In the genomic region with DNA sequence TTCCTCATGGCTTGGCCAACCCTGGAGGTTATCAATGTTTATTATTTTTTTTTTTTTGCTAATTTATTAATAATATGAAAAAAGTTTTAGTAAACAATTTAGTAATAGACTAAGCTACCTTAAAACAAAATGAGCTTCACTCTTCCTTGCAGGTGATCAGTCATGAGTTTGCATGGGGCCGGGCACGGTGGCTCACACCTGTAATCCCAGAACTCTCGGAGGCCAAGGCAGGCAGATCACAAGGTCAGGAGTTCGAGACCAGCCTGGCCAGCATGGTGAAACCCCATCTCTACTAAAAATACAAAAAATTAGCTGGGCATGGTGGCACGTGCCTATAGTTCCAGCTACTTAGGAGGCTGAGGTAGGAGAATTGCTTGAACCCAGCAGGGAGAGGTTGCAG, we compare ENCODE assay signal across 5 cellular contexts.
A peak's percentile ranks its signal among the peaks of the same experiment; 100 is the strongest.
DNase-seq lines count a peak whose midpoint lies in the region; FAIRE-seq and TF ChIP-seq lines count a peak whose summit lies in the region.
"Not testable (repeated sequence)": the region's sequence is repeated elsewhere in the genome, so short reads cannot be mapped to it uniquely, and the experiment has no call there.

No MANE protein-coding gene starts in this region.

- H3K4me3 Mint-ChIP-seq in chondrocyte (ENCODE audit: unreplicated experiment), result not testable (repeated sequence)

- FAIRE-seq in kidney (lab: Jason Lieb, UNC), result not testable (repeated sequence)

- not testable (repeated sequence) for H3K9me3 ChIP-seq in kidney (ENCODE audit: control insufficient read depth in 1 of 2, low read length in 2 of 2); spleen

- TF ChIP-seq CTCF in chondrocyte (IDR thresholded peaks at IDR 0.05); kidney (IDR thresholded peaks at IDR 0.05; ENCODE audit: borderline replicate concordance, extremely low read depth, insufficient read depth); spleen (IDR thresholded peaks at IDR 0.05 in 8 of 11, conservative IDR thresholded peaks at IDR 0.05 in 3 of 11): not testable (repeated sequence)

- H3K27me3 Mint-ChIP-seq in chondrocyte (ENCODE audit: low read depth), result not testable (repeated sequence)

- not testable (repeated sequence) for H3K9ac ChIP-seq in kidney (ENCODE audit: low read length in 2 of 2)

- TF ChIP-seq POLR2A in spleen (IDR thresholded peaks at IDR 0.05), result not testable (repeated sequence)

- H3K27me3 ChIP-seq in spleen (replicated peaks in 1 of 7), result peaks cover 0 to 23% (median under 1%) of the 10 kb centered on the region in 7 donors

- not testable (repeated sequence) for H3K27ac Mint-ChIP-seq in chondrocyte (ENCODE audit: unreplicated experiment)

- WGBS in spleen, 5 donors, result 86 to 95% (median 90%) methylated on average over 5 of the region's 5 CpGs

- not testable (repeated sequence) for H3K36me3 ChIP-seq in kidney (ENCODE audit: control insufficient read depth in 1 of 2, insufficient read depth in 2 of 2, low read length in 2 of 2); spleen

- H3K4me1 Mint-ChIP-seq in chondrocyte (ENCODE audit: low read depth), result peaks cover 12% of the 10 kb centered on the region

- not testable (repeated sequence) for H3K36me3 Mint-ChIP-seq in chondrocyte (ENCODE audit: low read depth)

- DNase-seq in chondrocyte (ENCODE audit: low spot score) (peak; percentile 18), cardiac septum (ENCODE audit: low spot score) (peak; percentile 62), kidney (peak; percentile 22), mesenteric fat pad (ENCODE audit: low spot score) (peak; percentile 74), spleen (peak; percentile 30)

- not testable (repeated sequence) for H3K4me1 ChIP-seq in kidney (ENCODE audit: control insufficient read depth in 1 of 2, insufficient read depth in 1 of 2, low read depth in 1 of 2, low read length in 2 of 2)
- H3K4me1 ChIP-seq in spleen, result peaks cover 10 to 46% (median 37%) of the 10 kb centered on the region in 6 donors

- intact Hi-C loops in cardiac septum (cut with DNase I), result loop anchor here (10.0 kb wide), 1 partner anchor 283 kb away; a partner anchor contains a TSS
- intact Hi-C loops in kidney (cut with DNase I), result loop anchor here (5.0 kb wide), 1 partner anchor 161 kb away; no protein-coding TSS in a partner anchor
- intact Hi-C loops in spleen (cut with DNase I; ENCODE audit: low total_unique reads), result loop anchor here (2.0 kb wide), 1 partner anchor 159 kb away; no protein-coding TSS in a partner anchor

- H3K27ac ChIP-seq in kidney (ENCODE audit: low read depth in 2 of 2, low read length in 2 of 2); spleen: not testable (repeated sequence)

- H3K9me3 Mint-ChIP-seq in chondrocyte (ENCODE audit: low read depth), result not testable (repeated sequence)

- not testable (repeated sequence) for H3K4me3 ChIP-seq in kidney (ENCODE audit: low read length in 2 of 2); spleen

Comparison
In these comparisons a context has a peak if more than half of its experiments do, and no peak if none do; other contexts are left out.
1. DNase-seq: peak in every context shown above with its lines; median percentile 74 in mesenteric fat pad; 62 in cardiac septum; 30 in spleen; 22 in kidney; 18 in chondrocyte.